In the genomic region with DNA sequence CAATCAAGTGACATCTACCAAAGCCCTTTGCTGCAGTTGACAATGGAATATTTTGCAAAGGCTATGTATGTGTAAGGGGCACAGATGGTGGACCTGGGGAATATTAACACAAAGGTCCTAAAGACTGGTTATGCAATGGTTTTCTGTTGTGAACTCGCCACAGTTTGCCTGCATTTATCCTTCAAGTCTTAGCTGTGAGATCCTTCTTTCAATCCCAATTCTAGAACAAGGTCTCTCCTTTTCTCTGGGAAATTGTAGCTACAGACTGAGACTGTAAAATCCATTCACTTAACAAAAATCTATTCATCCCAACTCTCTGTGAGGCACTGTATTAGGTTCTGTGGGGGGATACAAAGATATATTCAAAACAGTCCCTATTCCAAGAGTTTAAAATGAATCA, we compare ENCODE assay signal across 27 cellular contexts.
"Had no signal": no experiment of that assay in that cellular context is flagged by ENCODE, and none has a peak within 500 bp of the region (broad histone marks: within the 10 kb centered on the region; RNA-seq: fewer than 3 reads in every experiment).

No MANE protein-coding gene starts in this region.

- H3K27ac ChIP-seq: colonic mucosa, heart left ventricle, left ventricle myocardium inferior, pancreas, psoas muscle, sigmoid colon, tibial artery, upper lobe of right lung, WERI-Rb-1 had no signal

- DNase-seq: activated CD4-positive, alpha-beta memory T cell treated with anti-CD3 and anti-CD28 coated beads, Interleukin-2, amount 10 ng/mL, durations not matched to agents 7 days and 5 days; activated CD4-positive, alpha-beta T cell treated with anti-CD3 and anti-CD28 coated beads, Interleukin-2, amount 10 ng/mL, durations not matched to agents 24 days and 14 days; activated gamma-delta T cell treated with Interleukin-2 at 50 U/mL for 16 hours; activated naive CD4-positive, alpha-beta T cell treated with anti-CD3 and anti-CD28 coated beads, Interleukin-2, amount 50 U/mL, for 16 hours; activated naive CD8-positive, alpha-beta T cell treated with anti-CD3 and anti-CD28 coated beads, Interleukin-2, amount 50 U/mL, for 24 hours; activated T-cell treated with anti-CD3 and anti-CD28 coated beads, Interleukin-2, amount 50 U/mL, for 4 hours; amygdala; colonic mucosa; effector memory CD8-positive, alpha-beta T cell; erythroblast; heart left ventricle; left ventricle myocardium inferior; pancreas; psoas muscle; sigmoid colon; small intestine; stimulated activated CD4-positive, alpha-beta T cell treated with anti-CD3 and anti-CD28 coated beads, Interleukin-4, amount 100 ng/mL, for 24 hours; stimulated activated naive CD8-positive, alpha-beta T cell treated with anti-CD3 and anti-CD28 coated beads, Interleukin-15, amount 100 ng/mL, for 72 hours; substantia nigra; T-helper 17 cell; T1000; tibial artery; upper lobe of right lung; WERI-Rb-1 had no signal

- ATAC-seq: activated CD4-positive, CD25-positive, alpha-beta regulatory T cell treated with anti-CD3 and anti-CD28 coated beads, Interleukin-2, amount 50 U/mL, for 24 hours; activated naive CD8-positive, alpha-beta T cell treated with anti-CD3 and anti-CD28 coated beads, Interleukin-2, amount 50 U/mL, for 24 hours; activated T-cell treated with anti-CD3 and anti-CD28 coated beads, Interleukin-2, amount 50 U/mL, for 4 hours; activated T-helper 17 cell treated with anti-CD3 and anti-CD28 coated beads, Interleukin-2, amount 50 U/mL, for 72 hours; effector memory CD8-positive, alpha-beta T cell; heart left ventricle; pancreas; psoas muscle; stimulated activated memory B cell treated with anti-CD40 and anti-IgM and Interleukin-4, amounts not matched to agents 10 μg/mL and 1 μg/mL and 100 μg/mL, for 72 hours; stimulated activated naive CD8-positive, alpha-beta T cell treated with anti-CD3 and anti-CD28 coated beads, Interleukin-15, amount 100 ng/mL, for 72 hours; T-helper 17 cell; upper lobe of right lung had no signal
